8 cellular contexts compared by ENCODE assay signal in the genomic region with DNA sequence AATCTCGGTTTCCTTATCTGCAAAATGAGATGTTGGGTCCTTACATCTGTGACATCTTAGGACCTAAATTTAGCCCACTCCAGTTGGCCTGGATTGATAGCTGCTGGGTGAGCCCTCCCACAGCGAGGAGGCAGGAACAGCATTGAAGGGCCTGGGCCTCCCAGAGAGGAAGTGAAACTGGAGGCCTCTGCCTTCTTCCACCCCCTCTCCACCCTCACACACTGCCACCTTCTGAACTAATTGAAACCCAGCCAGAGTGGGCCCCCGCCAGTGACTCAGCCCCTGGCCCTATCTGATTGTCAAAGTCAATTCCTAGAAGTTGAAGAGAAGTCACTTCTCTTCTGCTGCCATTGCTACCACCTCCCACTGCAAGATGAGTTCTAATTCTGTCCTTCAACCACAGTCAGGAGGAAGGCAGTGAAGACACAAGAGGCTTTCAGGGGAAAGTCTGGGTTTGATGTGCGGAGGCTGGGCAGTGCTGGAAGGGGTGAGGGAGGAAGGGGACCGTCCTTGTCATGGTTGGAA. TPM values are rescaled to one million over a fixed set of nuclear protein-coding genes. Genes with fewer than 3 reads are reported as not detected.
DNase-seq lines count a peak whose midpoint lies in the region; ATAC-seq and TF ChIP-seq lines count a peak whose summit lies in the region.

No MANE protein-coding gene starts in this region.

- TF ChIP-seq CTCF in DND-41 (IDR thresholded peaks at IDR 0.05; ENCODE audit: borderline replicate concordance, extremely low read depth, low read length, poor library complexity, severe bottlenecking) (no peak), heart left ventricle (IDR thresholded peaks at IDR 0.05) (no peak), mesothelial cell of epicardium (IDR thresholded peaks at IDR 0.05; ENCODE audit: unreplicated experiment) (no peak)

- 64 to 74% (median 69%) methylated on average over 4 to 5 of the region's 5 CpGs for WGBS in heart left ventricle, 4 donors

- H3K9me3 ChIP-seq in DND-41 (ENCODE audit: insufficient read depth, low read length, severe bottlenecking) (no peaks in the 10 kb centered on the region), heart left ventricle (no peaks in the 10 kb centered on the region)

- H3K9me3 Mint-ChIP-seq in IgD-negative memory B cell (peaks cover 0 to 2% (median 0%) of the 10 kb centered on the region in 3 donors), mesothelial cell of epicardium (peaks cover 17% of the 10 kb centered on the region)

- peaks cover 1% of the 10 kb centered on the region for H3K36me3 Mint-ChIP-seq in IgD-negative memory B cell
- H3K36me3 Mint-ChIP-seq in mesothelial cell of epicardium, result no peaks in the 10 kb centered on the region

- H3K4me1 Mint-ChIP-seq in IgD-negative memory B cell (peaks cover 46 to 71% (median 66%) of the 10 kb centered on the region in 3 donors), mesothelial cell of epicardium (no peaks in the 10 kb centered on the region)

- no peaks in the 10 kb centered on the region for H3K79me2 ChIP-seq in DND-41 (ENCODE audit: insufficient read depth, low read length)

- DNase-seq in DND-41, result peak; percentile 82
- DNase-seq in activated CD4-positive, alpha-beta T cell treated with anti-CD3 and anti-CD28 coated beads, Interleukin-2, amount 50 U/mL, for 24 hours (ENCODE audit: low read depth in 1 of 2, low spot score in 1 of 2), result peak; percentile 57 to 81
- peak; percentile 45 to 67 (median 50) for DNase-seq in heart left ventricle
- peak; percentile 65 for DNase-seq in stimulated activated CD8-positive, alpha-beta memory T cell treated with anti-CD3 and anti-CD28 coated beads, Interleukin-12 subunit alpha, Interleukin-12 subunit beta, amount 100 ng/mL, for 4 hours (ENCODE audit: low read depth)
- no peak for DNase-seq in mesothelial cell of epicardium (ENCODE audit: low spot score in 2 of 2, unreplicated experiment in 2 of 2)
- no peak for DNase-seq in NCI-H774 (lab: John Stamatoyannopoulos, UW)

- no peaks in the 10 kb centered on the region for H3K36me3 ChIP-seq in DND-41 (ENCODE audit: insufficient read depth, low read length)
- H3K36me3 ChIP-seq in heart left ventricle, result no peaks in the 10 kb centered on the region

- no peaks in the 10 kb centered on the region for H3K27me3 ChIP-seq in DND-41 (ENCODE audit: insufficient read depth, low read length, poor library complexity)
- H3K27me3 ChIP-seq in heart left ventricle, result no peaks in the 10 kb centered on the region

- H3K4me2 ChIP-seq in DND-41 (ENCODE audit: insufficient read depth, low read length), result no peak overlapping the region

- H3K27me3 Mint-ChIP-seq in IgD-negative memory B cell (no peaks in the 10 kb centered on the region), mesothelial cell of epicardium (ENCODE audit: low read depth) (peaks cover 24% of the 10 kb centered on the region)

- H4K20me1 ChIP-seq in DND-41 (ENCODE audit: insufficient read depth, low read length), result no peaks in the 10 kb centered on the region

- no peak overlapping the region for H3K4me3 ChIP-seq in DND-41 (ENCODE audit: low read depth in 1 of 2, low read length in 2 of 2)
- H3K4me3 ChIP-seq in heart left ventricle, result peak overlapping the region in 1 of 12 donors; percentile 19

- TF ChIP-seq POLR2A in heart left ventricle (IDR thresholded peaks at IDR 0.05), result no peak

- H3K27ac Mint-ChIP-seq in IgD-negative memory B cell (peak overlapping the region; percentile 74 to 96 (median 88)), mesothelial cell of epicardium (no peak overlapping the region)

- 0 out of 2 replicates have a peak, but pooled peaks cover 9% of the 10 kb centered on the region for H3K4me1 ChIP-seq in DND-41 (ENCODE audit: insufficient read depth, low read length)
- peaks cover 0 to 56% (median 1%) of the 10 kb centered on the region in 12 donors for H3K4me1 ChIP-seq in heart left ventricle

- ATAC-seq in DND-41 (ENCODE audit: insufficient read depth, low read depth) (peak; percentile 97), GM21447 (IDR thresholded peaks at IDR 0.05; ENCODE audit: unreplicated experiment) (peak; percentile 68), heart left ventricle (peak; percentile 47 to 86 (median 84))

- H2AFZ ChIP-seq in DND-41 (ENCODE audit: low read depth, low read length), result no peak overlapping the region

- intact Hi-C loops in heart left ventricle (cut with DNase I), result no loop called here

- H3K4me3 Mint-ChIP-seq in IgD-negative memory B cell (peak overlapping the region; percentile 22 to 92 (median 80)), mesothelial cell of epicardium (no peak overlapping the region)

- no peak overlapping the region for H3K9ac ChIP-seq in DND-41 (ENCODE audit: low read depth, low read length)

- no peak overlapping the region for H3K27ac ChIP-seq in DND-41 (ENCODE audit: low read length)
- peak overlapping the region in 1 of 12 donors; percentile 85 for H3K27ac ChIP-seq in heart left ventricle

RNA-seq across cellular contexts. Expression of a gene that starts 55.2 kb away (rescaled TPM):
- polyA plus RNA-seq in IgD-negative memory B cell (76.2 TPM), heart left ventricle (1 to 10 TPM; 1.8 to 4.0 TPM)
- total RNA-seq in heart left ventricle (10 to 100 TPM in 2 of 9 donors, 1 to 10 TPM in 7; 5.0 to 42.4 (median 6.8) TPM), mesothelial cell of epicardium (40.5 to 45.5 TPM (median 42.9 TPM) in 3 replicates)

Comparison
In these comparisons a context has a peak if more than half of its experiments do, and no peak if none do; other contexts are left out.
1. DNase-seq: peak in DND-41 (single experiment), activated CD4-positive, alpha-beta T cell treated with anti-CD3 and anti-CD28 coated beads, Interleukin-2, amount 50 U/mL, for 24 hours (2 of 2), heart left ventricle (5 of 5) and stimulated activated CD8-positive, alpha-beta memory T cell treated with anti-CD3 and anti-CD28 coated beads, Interleukin-12 subunit alpha, Interleukin-12 subunit beta, amount 100 ng/mL, for 4 hours (single experiment); none in mesothelial cell of epicardium (0 of 2) and NCI-H774 (single experiment).
2. Peak in every context shown above with its lines, with median percentiles within 50 percentile points of each other: ATAC-seq.